ENCODE assay signal across 17 cellular contexts in genomic region chr9:115278241-115279035, GRCh38.
"Had no signal": no experiment of that assay in that cellular context is flagged by ENCODE, and none has a peak within 500 bp of the region (broad histone marks: within the 10 kb centered on the region; RNA-seq: fewer than 3 reads in every experiment).

No MANE protein-coding gene starts in this region.

- H3K27me3 ChIP-seq: ascending aorta, cardiac muscle cell, ovary, sigmoid colon had no signal

- H3K9me3 ChIP-seq: ascending aorta, ovary, sigmoid colon had no signal

- H3K4me1 ChIP-seq: ascending aorta, left ventricle myocardium inferior, sigmoid colon had no signal

- H3K36me3 ChIP-seq: ascending aorta, cardiac muscle cell, left ventricle myocardium inferior, ovary, sigmoid colon had no signal

- ATAC-seq: T-cell had no signal

- H3K27ac Mint-ChIP-seq: activated naive CD4-positive, alpha-beta T cell treated with anti-CD3 and anti-CD28 coated beads for 36 hours; memory B cell; T-cell had no signal

- DNase-seq: activated CD4-positive, alpha-beta T cell treated with anti-CD3 and anti-CD28 coated beads for 1 hour; activated CD4-positive, alpha-beta T cell treated with anti-CD3 and anti-CD28 coated beads, Interleukin-2, amount 50 U/mL, for 4 hours; activated naive CD4-positive, alpha-beta T cell treated with anti-CD3 and anti-CD28 coated beads for 36 hours; activated T-cell treated with anti-CD3 and anti-CD28 coated beads for 4 hours; foreskin fibroblast; hypothalamus; kidney; left ventricle myocardium inferior; ovary; sigmoid colon; stimulated activated CD4-positive, alpha-beta T cell treated with anti-CD3 and anti-CD28 coated beads, Interleukin-1b, Interleukin-23, amount 100 ng/mL, for 48 hours; T-cell; T1000 had no signal

- H3K4me1 Mint-ChIP-seq: T-cell had no signal

- H3K4me3 Mint-ChIP-seq: activated naive CD4-positive, alpha-beta T cell treated with anti-CD3 and anti-CD28 coated beads for 36 hours; memory B cell; nephron; T-cell had no signal

- H3K9me3 Mint-ChIP-seq: activated naive CD4-positive, alpha-beta T cell treated with anti-CD3 and anti-CD28 coated beads for 36 hours; T-cell had no signal

- H3K4me3 ChIP-seq: ascending aorta, cardiac muscle cell, left ventricle myocardium inferior, ovary, sigmoid colon had no signal

- H3K27ac ChIP-seq: ascending aorta, cardiac muscle cell, left ventricle myocardium inferior, ovary, sigmoid colon had no signal
